Comparison of ENCODE assay signal across 1 cellular context in the genomic region with DNA sequence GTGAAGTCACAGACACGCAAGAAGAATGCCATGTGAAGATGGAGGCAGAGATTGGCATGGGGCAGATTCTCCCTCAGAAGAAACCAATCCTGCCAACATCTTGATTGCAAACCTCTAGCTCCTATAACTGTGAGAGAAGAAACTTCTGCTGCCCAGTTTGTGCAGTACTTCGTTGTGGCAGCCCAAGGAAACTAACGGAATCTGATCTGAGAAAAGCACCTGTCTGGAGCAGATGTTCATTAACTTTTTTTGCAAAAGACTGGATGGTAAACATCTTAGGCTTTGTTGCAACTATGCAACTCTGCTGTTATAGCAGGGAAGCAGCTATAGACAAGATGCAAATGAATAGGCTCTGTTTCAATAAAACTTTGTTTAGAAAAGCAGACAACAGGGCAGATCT.
TF ChIP-seq lines count a peak whose summit lies in the region.

No MANE protein-coding gene starts in this region.

TF ChIP-seq in GM12878, 131 proteins besides CTCF, POLR2A, EP300 and RAD21:
- TF ChIP-seq POLR2AphosphoS5 (IDR thresholded peaks at IDR 0.05; ENCODE audit: low read length) (peak; percentile 36; the same call in 1 of the 2 replicates), JUNB (IDR thresholded peaks at IDR 0.05) (no peak)
